ENCODE assay signal across 6 cellular contexts in genomic region chr9:102337471-102337870, GRCh38.
DNase-seq lines count a peak whose midpoint lies in the region; TF ChIP-seq lines count a peak whose summit lies in the region.
"Not testable (repeated sequence)": the region's sequence is repeated elsewhere in the genome, so short reads cannot be mapped to it uniquely, and the experiment has no call there.

No MANE protein-coding gene starts in this region.

- H3K9me3 Mint-ChIP-seq in Calu3 (ENCODE audit: low read depth, unreplicated experiment) = not testable (repeated sequence)
- peaks cover 29% of the 10 kb centered on the region for H3K9me3 Mint-ChIP-seq in endodermal cell

- intact Hi-C loops in Calu3 (cut with micrococcal nuclease; ENCODE audit: unreplicated experiment); PC-9 (cut with micrococcal nuclease; ENCODE audit: unreplicated experiment): not testable (repeated sequence)

- not testable (repeated sequence) for H3K36me3 ChIP-seq in PC-9 (ENCODE audit: low read depth); endodermal cell (ENCODE audit: control insufficient read depth, insufficient read depth, low read length)

- not testable (repeated sequence) for H3K36me3 Mint-ChIP-seq in Calu3 (ENCODE audit: insufficient read depth, unreplicated experiment); endodermal cell (ENCODE audit: low read depth)

- H3K9me3 ChIP-seq in PC-9 (ENCODE audit: insufficient read depth, low read depth) = not testable (repeated sequence)
- H3K9me3 ChIP-seq in endodermal cell (ENCODE audit: control insufficient read depth, low read length) = peaks cover 27% of the 10 kb centered on the region

- H3K79me2 ChIP-seq in PC-9 (ENCODE audit: low read depth) = not testable (repeated sequence)

- not testable (repeated sequence) for TF ChIP-seq CTCF in Calu3 (IDR thresholded peaks at IDR 0.05; ENCODE audit: unreplicated experiment); PC-9 (conservative IDR thresholded peaks at IDR 0.05); endodermal cell (conservative IDR thresholded peaks at IDR 0.05)

- H3K27ac Mint-ChIP-seq in Calu3 (ENCODE audit: unreplicated experiment) = peak overlapping the region; percentile 63
- H3K27ac Mint-ChIP-seq in endodermal cell = not testable (repeated sequence)

- H3K4me1 ChIP-seq in PC-9 (replicated peaks; ENCODE audit: insufficient read depth); endodermal cell (ENCODE audit: control insufficient read depth, insufficient read depth, low read length): not testable (repeated sequence)

- POLR2A ChIA-PET in PC-9 (lab: Charles Lee; ENCODE audit: unreplicated experiment) = not testable (repeated sequence)

- CTCF ChIA-PET in Calu3 (lab: Charles Lee); PC-9 (lab: Charles Lee): not testable (repeated sequence)

- H3K4me3 Mint-ChIP-seq in Calu3 (ENCODE audit: low read depth, unreplicated experiment) = peak overlapping the region; percentile 39
- not testable (repeated sequence) for H3K4me3 Mint-ChIP-seq in endodermal cell

- DNase-seq in Calu3 = peak; percentile 57
- DNase-seq in DMS53 treated with DMSO at 0.1 percent for 48 hours (lab: John Stamatoyannopoulos, UW; ENCODE audit: unreplicated experiment) = peak; percentile 1
- peak; percentile 3 for DNase-seq in HT-29 (ENCODE audit: low spot score)
- DNase-seq in NCI-H748 (lab: John Stamatoyannopoulos, UW; ENCODE audit: unreplicated experiment) = peak; percentile 20
- peak in 1 of 2 experiments; percentile 5 for DNase-seq in PC-9
- DNase-seq in endodermal cell = peak; percentile 45

- H3K4me2 ChIP-seq in PC-9 = peak overlapping the region; percentile 51

- WGBS in endodermal cell (ENCODE audit: insufficient coverage in 1 of 2, insufficient read length in 1 of 2), 2 experiments = 77 to 82% methylated on average over 2 to 6 of the region's 6 CpGs

- not testable (repeated sequence) for H3K27me3 ChIP-seq in PC-9 (ENCODE audit: insufficient read depth, low read depth); endodermal cell (ENCODE audit: control insufficient read depth, insufficient read depth, low read length, poor library complexity, severe bottlenecking)

- BruUV-seq in Calu3 (replicated peaks; lab: Mats Ljungman, UMichigan); PC-9 (replicated peaks; lab: Mats Ljungman, UMichigan): not testable (repeated sequence)

- not testable (repeated sequence) for H3K9ac ChIP-seq in endodermal cell (ENCODE audit: extremely low read depth, low read length, poor library complexity, severe bottlenecking)

- H3K4me1 Mint-ChIP-seq in Calu3 (ENCODE audit: low read depth, unreplicated experiment) = peaks cover 20% of the 10 kb centered on the region
- not testable (repeated sequence) for H3K4me1 Mint-ChIP-seq in endodermal cell

- H3K27ac ChIP-seq in PC-9; endodermal cell (ENCODE audit: low read depth, low read length): not testable (repeated sequence)

- H4K20me1 ChIP-seq in PC-9 (ENCODE audit: insufficient read depth) = not testable (repeated sequence)

- not testable (repeated sequence) for H3K27me3 Mint-ChIP-seq in Calu3 (ENCODE audit: unreplicated experiment); endodermal cell (ENCODE audit: insufficient read depth)

- not testable (repeated sequence) for H2AFZ ChIP-seq in PC-9

- H3K4me3 ChIP-seq in PC-9 = peak overlapping the region; percentile 8; the same call in 1 of the 2 replicates
- H3K4me3 ChIP-seq in endodermal cell (ENCODE audit: low read length) = not testable (repeated sequence)

- not testable (repeated sequence) for H3K9me2 ChIP-seq in PC-9 (ENCODE audit: insufficient read depth)

- H3F3A ChIP-seq in PC-9 (ENCODE audit: insufficient read depth, low read depth) = not testable (repeated sequence)
